ENCODE assay signal across 36 cellular contexts in the genomic region with DNA sequence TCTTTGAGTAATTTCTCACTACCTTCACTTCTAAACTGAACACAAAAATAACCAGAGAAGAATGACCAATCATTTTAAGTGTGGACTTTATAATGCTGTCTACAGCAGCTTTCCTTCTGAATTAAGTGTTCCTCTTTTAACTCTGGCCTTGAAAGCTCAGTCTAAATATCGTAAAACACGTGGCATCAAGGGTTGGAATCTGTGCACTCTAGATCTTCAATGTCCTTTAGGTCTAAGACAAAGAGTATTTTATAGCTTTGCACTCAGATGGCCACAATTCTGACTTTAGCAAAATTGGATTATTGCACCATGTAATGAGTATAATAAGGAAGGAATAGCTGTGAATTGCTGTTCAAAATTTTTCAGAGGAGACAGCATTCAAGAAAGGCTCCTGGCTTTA.
"Had no signal": no experiment of that assay in that cellular context is flagged by ENCODE, and none has a peak within 500 bp of the region (broad histone marks: within the 10 kb centered on the region; RNA-seq: fewer than 3 reads in every experiment).

No MANE protein-coding gene starts in this region.

- H3K27ac Mint-ChIP-seq: activated B cell treated with CpG ODN at 0.5 μM for 24 hours; activated CD8-positive, alpha-beta memory T cell treated with anti-CD3 and anti-CD28 coated beads, Interleukin-2, amount 10 ng/mL, durations not matched to agents 7 days and 5 days; activated CD8-positive, alpha-beta T cell treated with anti-CD3 and anti-CD28 coated beads, Interleukin-2, amount 10 ng/mL, durations not matched to agents 7 days and 5 days; activated naive CD4-positive, alpha-beta T cell treated with anti-CD3 and anti-CD28 coated beads for 36 hours; activated naive CD4-positive, alpha-beta T cell treated with anti-CD3 and anti-CD28 coated beads, Interleukin-2, amount 50 U/mL, for 24 hours; activated naive CD8-positive, alpha-beta T cell treated with anti-CD3 and anti-CD28 coated beads, Interleukin-2, amount 10 ng/mL, durations not matched to agents 7 days and 5 days; activated T-helper 1 cell treated with anti-CD3 and anti-CD28 coated beads, Interleukin-12 subunit alpha, Interleukin-12 subunit beta, Interleukin-2, Interleukin-4 antibody, amounts not matched to agents 30 ng/mL and 10 ng/mL and 1 ng/mL, durations not matched to agents 14 hours and 24 hours and 36 hours; activated T-helper 2 cell treated with anti-CD3 and anti-CD28 coated beads, Interferon-gamma antibody, Interleukin-2, Interleukin-4, amounts not matched to agents 10 μg/mL and 5 μg/mL and 100 μg/mL, durations not matched to agents 14 hours and 24 hours and 36 hours; brain; effector memory CD8-positive, alpha-beta T cell; T-cell; T-helper 1 cell treated with Interleukin-12 subunit alpha and Interleukin-12 subunit beta and Interleukin-4 antibody, amounts not matched to agents 30 μg/mL and 1 μg/mL, for 36 hours had no signal

- H3K9me3 ChIP-seq: ascending aorta, breast epithelium, esophagus muscularis mucosa, gastrocnemius medialis had no signal

- H3K4me3 Mint-ChIP-seq: activated B cell treated with CpG ODN at 0.5 μM for 24 hours; activated CD8-positive, alpha-beta memory T cell treated with anti-CD3 and anti-CD28 coated beads, Interleukin-2, amount 10 ng/mL, durations not matched to agents 7 days and 5 days; activated CD8-positive, alpha-beta T cell treated with anti-CD3 and anti-CD28 coated beads, Interleukin-2, amount 10 ng/mL, durations not matched to agents 7 days and 5 days; activated naive CD4-positive, alpha-beta T cell treated with anti-CD3 and anti-CD28 coated beads for 36 hours; activated naive CD4-positive, alpha-beta T cell treated with anti-CD3 and anti-CD28 coated beads, Interleukin-2, amount 50 U/mL, for 24 hours; activated naive CD8-positive, alpha-beta T cell treated with anti-CD3 and anti-CD28 coated beads, Interleukin-2, amount 10 ng/mL, durations not matched to agents 7 days and 5 days; activated T-helper 1 cell treated with anti-CD3 and anti-CD28 coated beads, Interleukin-12 subunit alpha, Interleukin-12 subunit beta, Interleukin-2, Interleukin-4 antibody, amounts not matched to agents 30 ng/mL and 10 ng/mL and 1 ng/mL, durations not matched to agents 14 hours and 24 hours and 36 hours; brain; effector memory CD8-positive, alpha-beta T cell; T-cell; T-helper 1 cell treated with Interleukin-12 subunit alpha and Interleukin-12 subunit beta and Interleukin-4 antibody, amounts not matched to agents 30 μg/mL and 1 μg/mL, for 36 hours had no signal

- H3K27me3 Mint-ChIP-seq: activated naive CD4-positive, alpha-beta T cell treated with anti-CD3 and anti-CD28 coated beads, Interleukin-2, amount 50 U/mL, for 24 hours; activated naive CD8-positive, alpha-beta T cell treated with anti-CD3 and anti-CD28 coated beads, Interleukin-2, amount 10 ng/mL, durations not matched to agents 7 days and 5 days had no signal

- H3K27ac ChIP-seq: ascending aorta, breast epithelium, cardiac muscle cell, esophagus muscularis mucosa, foreskin keratinocyte, gastrocnemius medialis, WERI-Rb-1 had no signal

- H3K27me3 ChIP-seq: ascending aorta, breast epithelium, cardiac muscle cell, esophagus muscularis mucosa, foreskin keratinocyte, gastrocnemius medialis had no signal

- H3K4me1 ChIP-seq: ascending aorta, breast epithelium, esophagus muscularis mucosa, foreskin keratinocyte, gastrocnemius medialis had no signal

- H3K9me3 Mint-ChIP-seq: activated naive CD8-positive, alpha-beta T cell treated with anti-CD3 and anti-CD28 coated beads, Interleukin-2, amount 10 ng/mL, durations not matched to agents 7 days and 5 days; activated T-helper 1 cell treated with anti-CD3 and anti-CD28 coated beads, Interleukin-12 subunit alpha, Interleukin-12 subunit beta, Interleukin-2, Interleukin-4 antibody, amounts not matched to agents 30 ng/mL and 10 ng/mL and 1 ng/mL, durations not matched to agents 14 hours and 24 hours and 36 hours; T-helper 1 cell treated with Interleukin-12 subunit alpha and Interleukin-12 subunit beta and Interleukin-4 antibody, amounts not matched to agents 30 μg/mL and 1 μg/mL, for 36 hours had no signal

- H3K4me1 Mint-ChIP-seq: activated B cell treated with CpG ODN at 0.5 μM for 24 hours; activated CD8-positive, alpha-beta memory T cell treated with anti-CD3 and anti-CD28 coated beads, Interleukin-2, amount 10 ng/mL, durations not matched to agents 7 days and 5 days had no signal

- DNase-seq: activated B cell treated with CpG ODN at 0.5 μM for 24 hours; activated CD4-positive, alpha-beta T cell treated with anti-CD3 and anti-CD28 coated beads for 48 hours; activated CD4-positive, alpha-beta T cell treated with anti-CD3 and anti-CD28 coated beads, Interleukin-2, amount 50 U/mL, for 1 hour; activated CD4-positive, alpha-beta T cell treated with anti-CD3 and anti-CD28 coated beads, Interleukin-2, amount 50 U/mL, for 48 hours; activated CD8-positive, alpha-beta memory T cell treated with anti-CD3 and anti-CD28 coated beads, Interleukin-2, amount 10 ng/mL, durations not matched to agents 7 days and 5 days; activated CD8-positive, alpha-beta memory T cell treated with anti-CD3 and anti-CD28 coated beads, Interleukin-2, amount 50 U/mL, for 4 hours; activated CD8-positive, alpha-beta T cell treated with anti-CD3 and anti-CD28 coated beads, Interleukin-2, amount 10 ng/mL, durations not matched to agents 7 days and 5 days; activated effector memory CD4-positive, alpha-beta T cell treated with anti-CD3 and anti-CD28 coated beads, Interleukin-2, amount 50 U/mL, for 16 hours; activated naive CD4-positive, alpha-beta T cell treated with anti-CD3 and anti-CD28 coated beads for 36 hours; activated naive CD8-positive, alpha-beta T cell treated with anti-CD3 and anti-CD28 coated beads, Interleukin-2, amount 10 ng/mL, durations not matched to agents 7 days and 5 days; activated T-cell treated with anti-CD3 and anti-CD28 coated beads, Interleukin-2, amount 50 U/mL, for 1 hour; activated T-cell treated with anti-CD3 and anti-CD28 coated beads, Interleukin-2, amount 50 U/mL, for 48 hours; central memory CD4-positive, alpha-beta T cell; cerebellar nuclear complex; cortex of kidney; dermis blood vessel endothelial cell; effector CD4-positive, alpha-beta T cell; effector memory CD8-positive, alpha-beta T cell; erythroblast; foreskin keratinocyte; gastrocnemius medialis; glutamatergic neuron; SW 1271; T-cell; T-helper 9 cell; WERI-Rb-1 had no signal

- H3K36me3 Mint-ChIP-seq: activated CD8-positive, alpha-beta memory T cell treated with anti-CD3 and anti-CD28 coated beads, Interleukin-2, amount 10 ng/mL, durations not matched to agents 7 days and 5 days; activated naive CD4-positive, alpha-beta T cell treated with anti-CD3 and anti-CD28 coated beads, Interleukin-2, amount 50 U/mL, for 24 hours; activated naive CD8-positive, alpha-beta T cell treated with anti-CD3 and anti-CD28 coated beads, Interleukin-2, amount 10 ng/mL, durations not matched to agents 7 days and 5 days; brain; T-cell had no signal

- H3K36me3 ChIP-seq: ascending aorta, breast epithelium, cardiac muscle cell, esophagus muscularis mucosa, gastrocnemius medialis, WERI-Rb-1 had no signal

- ATAC-seq: activated CD4-positive, CD25-positive, alpha-beta regulatory T cell treated with anti-CD3 and anti-CD28 coated beads, Interleukin-2, amount 50 U/mL, for 24 hours; activated CD8-positive, alpha-beta memory T cell treated with anti-CD3 and anti-CD28 coated beads, Interleukin-2, amount 10 ng/mL, durations not matched to agents 7 days and 5 days; activated CD8-positive, alpha-beta T cell treated with anti-CD3 and anti-CD28 coated beads, Interleukin-2, amount 10 ng/mL, durations not matched to agents 7 days and 5 days; effector memory CD8-positive, alpha-beta T cell; gastrocnemius medialis; T-cell had no signal

- H3K4me3 ChIP-seq: ascending aorta, breast epithelium, cardiac muscle cell, esophagus muscularis mucosa, gastrocnemius medialis had no signal
